ENCODE assay signal across 21 cellular contexts in the genomic region with DNA sequence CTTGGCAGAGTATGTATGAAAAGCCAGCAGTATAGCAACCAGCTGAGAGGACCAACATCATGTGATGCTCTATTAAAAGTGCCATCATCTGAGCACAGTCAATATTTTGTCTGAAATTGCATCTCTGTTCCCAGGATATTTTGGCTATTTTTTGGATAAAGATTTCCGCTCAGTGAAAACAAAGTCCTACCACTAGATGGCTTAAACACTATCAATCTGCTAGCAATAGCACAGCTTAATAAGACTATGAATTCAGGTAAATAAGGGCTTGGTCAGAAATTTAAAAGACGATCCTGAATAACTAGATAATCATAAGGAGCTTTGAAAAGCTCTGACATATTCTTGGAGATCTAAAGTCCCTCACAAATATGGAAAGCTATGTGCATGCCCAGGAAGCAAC.
A peak's percentile ranks its signal among the peaks of the same experiment; 100 is the strongest.
DNase-seq lines count a peak whose midpoint lies in the region; ATAC-seq, FAIRE-seq and TF ChIP-seq lines count a peak whose summit lies in the region.
"Had no signal": no experiment of that assay in that cellular context is flagged by ENCODE, and none has a peak within 500 bp of the region (broad histone marks: within the 10 kb centered on the region; RNA-seq: fewer than 3 reads in every experiment).

No MANE protein-coding gene starts in this region.

- no peaks in the 10 kb centered on the region for H3K36me3 Mint-ChIP-seq in GM23338 (ENCODE audit: low read depth)
- peaks cover 8% of the 10 kb centered on the region for H3K36me3 Mint-ChIP-seq in glutamatergic neuron (ENCODE audit: unreplicated experiment)
- H3K36me3 Mint-ChIP-seq: CD4-positive, alpha-beta memory T cell had no signal

- H2AFZ ChIP-seq in GM23338 = no peak overlapping the region
- no peak overlapping the region for H2AFZ ChIP-seq in PC-3 (ENCODE audit: low read length)

- H3K4me3 Mint-ChIP-seq in GM23338 = no peak overlapping the region
- H3K4me3 Mint-ChIP-seq in glutamatergic neuron (ENCODE audit: unreplicated experiment) = no peak overlapping the region
- H3K4me3 Mint-ChIP-seq: activated CD4-positive, alpha-beta T cell treated with anti-CD3 and anti-CD28 coated beads, Interleukin-2, amount 10 ng/mL, durations not matched to agents 24 days and 14 days; CD4-positive, alpha-beta memory T cell had no signal

- POLR2A ChIA-PET in A673 (lab: Charles Lee; ENCODE audit: low non-redundant PET) = no interaction called here
- POLR2A ChIA-PET in PC-3 (lab: Charles Lee; ENCODE audit: unreplicated experiment) = interaction anchor here (0.7 kb wide), 1 partner anchor 739 kb away, joined by 3 read pairs; no protein-coding TSS in a partner anchor

- no peak overlapping the region for H3K27ac Mint-ChIP-seq in GM23338
- H3K27ac Mint-ChIP-seq in glutamatergic neuron (ENCODE audit: unreplicated experiment) = no peak overlapping the region
- H3K27ac Mint-ChIP-seq: activated CD4-positive, alpha-beta T cell treated with anti-CD3 and anti-CD28 coated beads, Interleukin-2, amount 10 ng/mL, durations not matched to agents 24 days and 14 days; CD4-positive, alpha-beta memory T cell had no signal

- ATAC-seq in GM23338 = no peak
- no peak for ATAC-seq in PC-3

- H3K9me3 Mint-ChIP-seq in GM23338 (no peaks in the 10 kb centered on the region), glutamatergic neuron (ENCODE audit: unreplicated experiment) (peaks cover 3% of the 10 kb centered on the region)
- H3K9me3 Mint-ChIP-seq: activated CD4-positive, alpha-beta T cell treated with anti-CD3 and anti-CD28 coated beads, Interleukin-2, amount 10 ng/mL, durations not matched to agents 24 days and 14 days had no signal

- no peaks in the 10 kb centered on the region for H3K4me1 ChIP-seq in A673 (ENCODE audit: insufficient read depth, low read length, poor library complexity, severe bottlenecking)
- H3K4me1 ChIP-seq in GM23338 (ENCODE audit: insufficient read depth) = 0 out of 2 replicates have a peak, but pooled peaks cover 5% of the 10 kb centered on the region
- H3K4me1 ChIP-seq in PC-3 (ENCODE audit: insufficient read depth, low read length) = no peaks in the 10 kb centered on the region
- H3K4me1 ChIP-seq in BE2C = no peaks in the 10 kb centered on the region
- H3K4me1 ChIP-seq: sigmoid colon, SJSA1 had no signal

- H4K20me1 ChIP-seq in GM23338 (replicated peaks; ENCODE audit: insufficient read depth) (no peaks in the 10 kb centered on the region), PC-3 (ENCODE audit: low read length) (no peaks in the 10 kb centered on the region)

- H3K27ac ChIP-seq in A673 (ENCODE audit: low read depth, low read length, poor library complexity, severe bottlenecking) = no peak overlapping the region
- H3K27ac ChIP-seq in GM23338 (ENCODE audit: low read depth) = no peak overlapping the region
- no peak overlapping the region for H3K27ac ChIP-seq in PC-3 (ENCODE audit: low read length)
- H3K27ac ChIP-seq: HL-60, sigmoid colon, SJSA1 had no signal

- CTCF ChIA-PET in A673 (lab: Charles Lee) (interaction anchor here (0.6 kb wide), 1 partner anchor 160 kb away, joined by 3 read pairs; no protein-coding TSS in a partner anchor), PC-3 (lab: Charles Lee) (no interaction called here)

- H3K79me2 ChIP-seq in GM23338 (replicated peaks; ENCODE audit: insufficient read depth) (no peaks in the 10 kb centered on the region), PC-3 (ENCODE audit: low read length) (no peaks in the 10 kb centered on the region)

- BruUV-seq in A673 (replicated peaks; lab: Mats Ljungman, UMichigan) (no TSS peak), PC-3 (replicated peaks; lab: Mats Ljungman, UMichigan) (no TSS peak)

- TF ChIP-seq CTCF in A673 (conservative IDR thresholded peaks at IDR 0.05; ENCODE audit: low read depth, low read length) (peak; percentile 55; the same call in 1 of the 2 replicates), GM23338 (conservative IDR thresholded peaks at IDR 0.05; ENCODE audit: low read depth in 2 of 2) (peak in 1 of 2 experiments; percentile 64; a peak in 3 of 4 replicates), PC-3 (conservative IDR thresholded peaks at IDR 0.05; ENCODE audit: low read depth, low read length) (peak; percentile 77), glutamatergic neuron (IDR thresholded peaks at IDR 0.05; ENCODE audit: partially characterized antibody, unreplicated experiment) (peak; percentile 28), BE2C (IDR thresholded peaks at IDR 0.05; ENCODE audit: low read depth, low read length) (no peak)

- intact Hi-C loops in A673 (cut with micrococcal nuclease; ENCODE audit: unreplicated experiment) (no loop called here), PC-3 (cut with micrococcal nuclease) (no loop called here)

- no peak overlapping the region for H3K9ac ChIP-seq in PC-3 (ENCODE audit: low read length)

- FAIRE-seq in RCC 7860 (lab: Jason Lieb, UNC) = no peak

- H3K9me3 ChIP-seq in A673 (ENCODE audit: low read depth, low read length, poor library complexity, severe bottlenecking) (no peaks in the 10 kb centered on the region), PC-3 (ENCODE audit: low read length) (no peaks in the 10 kb centered on the region), BE2C (no peaks in the 10 kb centered on the region)
- H3K9me3 ChIP-seq: SJSA1 had no signal

- H3K4me1 Mint-ChIP-seq in GM23338 = peaks cover 8% of the 10 kb centered on the region; the same call in 2 of the 3 replicates
- no peaks in the 10 kb centered on the region for H3K4me1 Mint-ChIP-seq in glutamatergic neuron (ENCODE audit: low read depth, unreplicated experiment)
- H3K4me1 Mint-ChIP-seq: activated CD4-positive, alpha-beta T cell treated with anti-CD3 and anti-CD28 coated beads, Interleukin-2, amount 10 ng/mL, durations not matched to agents 24 days and 14 days; CD4-positive, alpha-beta memory T cell had no signal

- H3K27me3 Mint-ChIP-seq in GM23338 (ENCODE audit: insufficient read depth, low read depth, poor library complexity) (peaks cover 3% of the 10 kb centered on the region), glutamatergic neuron (ENCODE audit: unreplicated experiment) (no peaks in the 10 kb centered on the region)

- H3F3A ChIP-seq in GM23338 (replicated peaks; ENCODE audit: low read depth) = no peaks in the 10 kb centered on the region
- no peaks in the 10 kb centered on the region for H3F3A ChIP-seq in PC-3 (ENCODE audit: low read length, unreplicated experiment)

- no peak overlapping the region for H3K4me3 ChIP-seq in A673 (ENCODE audit: low read depth, low read length, poor library complexity, severe bottlenecking)
- no peak overlapping the region for H3K4me3 ChIP-seq in GM23338
- H3K4me3 ChIP-seq in PC-3 (ENCODE audit: low read length) = no peak overlapping the region
- H3K4me3 ChIP-seq in BE2C (ENCODE audit: low read depth, low read length) = no peak overlapping the region
- H3K4me3 ChIP-seq: sigmoid colon, SJSA1 had no signal

- H3K36me3 ChIP-seq in A673 (ENCODE audit: insufficient read depth, low read length, poor library complexity, severe bottlenecking) (no peaks in the 10 kb centered on the region), GM23338 (ENCODE audit: insufficient read depth) (no peaks in the 10 kb centered on the region), PC-3 (ENCODE audit: low read depth, low read length) (no peaks in the 10 kb centered on the region), BE2C (no peaks in the 10 kb centered on the region)
- H3K36me3 ChIP-seq: sigmoid colon, SJSA1 had no signal

- peak; percentile 11 for DNase-seq in A673 (ENCODE audit: low spot score)
- DNase-seq in GM23338 (ENCODE audit: low spot score) = peak; percentile 32
- DNase-seq in PC-3 = peak; percentile 34
- no peak for DNase-seq in glutamatergic neuron
- no peak for DNase-seq in BE2C
- no peak for DNase-seq in stimulated activated CD4-positive, alpha-beta T cell treated with anti-CD3 and anti-CD28 coated beads, Interleukin-4, amount 100 ng/mL, for 24 hours
- DNase-seq in NCI-H146 treated with DMSO at 0.1 percent for 48 hours (lab: John Stamatoyannopoulos, UW; ENCODE audit: unreplicated experiment) = no peak
- DNase-seq in RCC 7860 (ENCODE audit: low spot score) = no peak
- DNase-seq: ACHN; activated CD4-positive, alpha-beta T cell treated with anti-CD3 and anti-CD28 coated beads, Interleukin-2, amount 10 ng/mL, durations not matched to agents 24 days and 14 days; activated CD8-positive, alpha-beta memory T cell treated with anti-CD3 and anti-CD28 coated beads, Interleukin-2, amount 50 U/mL, for 48 hours; activated gamma-delta T cell treated with Interleukin-2 at 50 U/mL for 16 hours; anterior cingulate cortex; CD4-positive, alpha-beta memory T cell; EL; KBM-7; NCI-H146; NCI-H446; sigmoid colon had no signal

- H3K4me2 ChIP-seq in GM23338 = no peak overlapping the region
- no peak overlapping the region for H3K4me2 ChIP-seq in PC-3 (ENCODE audit: low read length)

- H3K27me3 ChIP-seq in A673 (replicated peaks; ENCODE audit: insufficient read depth, low read depth, low read length, poor library complexity) = peaks cover 4% of the 10 kb centered on the region
- H3K27me3 ChIP-seq in GM23338 (ENCODE audit: insufficient read depth) = no peaks in the 10 kb centered on the region
- peaks cover 17% of the 10 kb centered on the region; the same call in 1 of the 2 replicates for H3K27me3 ChIP-seq in PC-3 (ENCODE audit: low read length)
- H3K27me3 ChIP-seq in BE2C = no peaks in the 10 kb centered on the region
- H3K27me3 ChIP-seq: sigmoid colon, SJSA1 had no signal

- H3K9me2 ChIP-seq in GM23338 (ENCODE audit: insufficient read depth) (no peaks in the 10 kb centered on the region), PC-3 (replicated peaks; ENCODE audit: low read length) (no peaks in the 10 kb centered on the region)

TF ChIP-seq in GM23338, 12 proteins besides CTCF, POLR2A, EP300 and RAD21 (continues in another document):
- TF ChIP-seq STAT1 (IDR thresholded peaks at IDR 0.05; ENCODE audit: unreplicated experiment) = no peak

Comparison
In these comparisons a context has a peak if more than half of its experiments do, and no peak if none do; other contexts are left out.
1. DNase-seq: peak in A673 (single experiment), GM23338 (single experiment) and PC-3 (single experiment); none in glutamatergic neuron (single experiment), BE2C (single experiment), stimulated activated CD4-positive, alpha-beta T cell treated with anti-CD3 and anti-CD28 coated beads, Interleukin-4, amount 100 ng/mL, for 24 hours (single experiment), NCI-H146 treated with DMSO at 0.1 percent for 48 hours (single experiment) and RCC 7860 (single experiment).